In the genomic region with DNA sequence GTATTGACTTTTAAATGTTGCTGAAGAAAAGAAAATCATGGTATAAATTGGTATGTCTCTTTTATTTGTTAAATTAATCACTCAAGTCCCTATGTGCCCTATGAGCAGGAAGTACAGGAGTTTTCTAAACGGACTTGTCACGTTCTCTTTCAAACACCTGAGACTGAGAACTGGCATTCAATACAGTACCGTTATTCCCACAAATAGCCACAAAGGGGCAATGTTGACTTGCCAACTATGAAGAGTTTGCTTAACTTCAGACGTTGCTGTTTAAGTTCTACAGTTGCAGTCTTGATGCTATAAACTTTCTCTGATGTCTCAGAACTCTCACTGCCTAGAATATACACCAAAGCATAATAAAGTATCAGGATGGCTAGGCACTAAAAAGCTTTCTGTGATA, we compare ENCODE assay signal across 9 cellular contexts. TPM values are rescaled to one million over a fixed set of nuclear protein-coding genes. Genes with fewer than 3 reads are reported as not detected.
A peak's percentile ranks its signal among the peaks of the same experiment; 100 is the strongest.
DNase-seq lines count a peak whose midpoint lies in the region; ATAC-seq, FAIRE-seq and TF ChIP-seq lines count a peak whose summit lies in the region.
"Had no signal": no experiment of that assay in that cellular context is flagged by ENCODE, and none has a peak within 500 bp of the region (broad histone marks: within the 10 kb centered on the region; RNA-seq: fewer than 3 reads in every experiment).

No MANE protein-coding gene starts in this region.

- no peaks in the 10 kb centered on the region for H3K36me3 Mint-ChIP-seq in astrocyte (ENCODE audit: low read depth, unreplicated experiment)
- no peaks in the 10 kb centered on the region for H3K36me3 Mint-ChIP-seq in stimulated activated naive B cell treated with anti-CD40 and anti-IgM and Interleukin-4, amounts not matched to agents 10 μg/mL and 1 μg/mL and 100 μg/mL, for 72 hours
- H3K36me3 Mint-ChIP-seq: IgD-negative memory B cell had no signal

- peaks cover 19% of the 10 kb centered on the region for H3K27me3 Mint-ChIP-seq in astrocyte (ENCODE audit: low read depth, unreplicated experiment)
- peaks cover 25 to 37% of the 10 kb centered on the region in 2 donors for H3K27me3 Mint-ChIP-seq in stimulated activated naive B cell treated with anti-CD40 and anti-IgM and Interleukin-4, amounts not matched to agents 10 μg/mL and 1 μg/mL and 100 μg/mL, for 72 hours

- H3K27ac Mint-ChIP-seq in astrocyte (ENCODE audit: unreplicated experiment): no peak overlapping the region
- no peak overlapping the region for H3K27ac Mint-ChIP-seq in stimulated activated naive B cell treated with anti-CD40 and anti-IgM and Interleukin-4, amounts not matched to agents 10 μg/mL and 1 μg/mL and 100 μg/mL, for 72 hours
- H3K27ac Mint-ChIP-seq: IgD-negative memory B cell had no signal

- no peak overlapping the region for H3K4me3 Mint-ChIP-seq in astrocyte (ENCODE audit: unreplicated experiment)
- H3K4me3 Mint-ChIP-seq in stimulated activated naive B cell treated with anti-CD40 and anti-IgM and Interleukin-4, amounts not matched to agents 10 μg/mL and 1 μg/mL and 100 μg/mL, for 72 hours: no peak overlapping the region
- H3K4me3 Mint-ChIP-seq: IgD-negative memory B cell had no signal

- TF ChIP-seq CTCF in astrocyte (IDR thresholded peaks at IDR 0.05; ENCODE audit: insufficient read depth, low read depth, low read length): peak; percentile 47

- H3K9me3 Mint-ChIP-seq in astrocyte (ENCODE audit: unreplicated experiment): no peaks in the 10 kb centered on the region
- no peaks in the 10 kb centered on the region for H3K9me3 Mint-ChIP-seq in stimulated activated naive B cell treated with anti-CD40 and anti-IgM and Interleukin-4, amounts not matched to agents 10 μg/mL and 1 μg/mL and 100 μg/mL, for 72 hours
- H3K9me3 Mint-ChIP-seq: IgD-negative memory B cell had no signal

- H3K4me1 ChIP-seq in astrocyte (ENCODE audit: insufficient read depth, low read length): no peaks in the 10 kb centered on the region

- FAIRE-seq in GM19239 (lab: Jason Lieb, UNC) (no peak), astrocyte (lab: Jason Lieb, UNC) (no peak)

- no peaks in the 10 kb centered on the region for H3K36me3 ChIP-seq in astrocyte (ENCODE audit: insufficient read depth, low read length)

- no peak overlapping the region for H2AFZ ChIP-seq in astrocyte (ENCODE audit: low read depth, low read length)

- H3K4me3 ChIP-seq in astrocyte (ENCODE audit: insufficient read depth, low read depth, low read length): no peak overlapping the region

- H3K4me2 ChIP-seq in astrocyte (ENCODE audit: low read length): no peak overlapping the region

- no peak overlapping the region for H3K9ac ChIP-seq in astrocyte (ENCODE audit: low read length)

- H3K79me2 ChIP-seq in astrocyte (ENCODE audit: insufficient read depth, low read length): no peaks in the 10 kb centered on the region

- no peaks in the 10 kb centered on the region for H3K27me3 ChIP-seq in astrocyte (ENCODE audit: insufficient read depth, low read length)

- DNase-seq in CD1c-positive myeloid dendritic cell (ENCODE audit: extremely low spot score) (peak; percentile 70), GM19239 (ENCODE audit: insufficient read length, low spot score) (peak; percentile 1), NCI-H146 treated with DMSO at 0.1 percent for 48 hours (lab: John Stamatoyannopoulos, UW; ENCODE audit: unreplicated experiment) (peak; percentile 8), astrocyte (ENCODE audit: low read depth) (peak; percentile 11), iPS DF 4.7 (ENCODE audit: extremely low read depth, low spot score) (peak; percentile 56), NCI-H1048 (lab: John Stamatoyannopoulos, UW) (no peak)
- no peak for DNase-seq in stimulated activated naive B cell treated with anti-CD40 and anti-IgM and Interleukin-4, amounts not matched to agents 10 μg/mL and 1 μg/mL and 100 μg/mL, for 72 hours

- H3K9me3 ChIP-seq in astrocyte (ENCODE audit: insufficient read depth, low read depth, low read length): no peaks in the 10 kb centered on the region

- H3K4me1 Mint-ChIP-seq in astrocyte (ENCODE audit: low read depth, unreplicated experiment): peaks cover 2% of the 10 kb centered on the region
- no peaks in the 10 kb centered on the region for H3K4me1 Mint-ChIP-seq in stimulated activated naive B cell treated with anti-CD40 and anti-IgM and Interleukin-4, amounts not matched to agents 10 μg/mL and 1 μg/mL and 100 μg/mL, for 72 hours
- H3K4me1 Mint-ChIP-seq: IgD-negative memory B cell had no signal

- no peak overlapping the region for H3K27ac ChIP-seq in astrocyte (ENCODE audit: low read depth, low read length)

- ATAC-seq in stimulated activated naive B cell treated with anti-CD40 and anti-IgM and Interleukin-4, amounts not matched to agents 10 μg/mL and 1 μg/mL and 100 μg/mL, for 72 hours (replicated peaks): peak; percentile 48 to 60
- ATAC-seq in GM21390 (IDR thresholded peaks at IDR 0.05; ENCODE audit: unreplicated experiment): no peak

- H4K20me1 ChIP-seq in astrocyte (ENCODE audit: insufficient read depth, low read length): no peaks in the 10 kb centered on the region

RNA-seq across cellular contexts. Expression of gene OR56A1, which starts 7.6 kb away (rescaled TPM):
- not detected in 2 replicates for total RNA-seq in astrocyte

RNA-seq across cellular contexts. Expression of gene OR56A4, which starts 16.2 kb away (rescaled TPM):
- not detected in 2 replicates for total RNA-seq in astrocyte

RNA-seq across cellular contexts. Expression of gene OR52L1, which starts 36.2 kb away (rescaled TPM):
- total RNA-seq in astrocyte: not detected in 2 replicates

RNA-seq across cellular contexts. Expression of gene OR56A5, which starts 54.7 kb away (rescaled TPM):
- total RNA-seq in astrocyte: not detected in 2 replicates

Comparison
In these comparisons a context has a peak if more than half of its experiments do, and no peak if none do; other contexts are left out.
1. DNase-seq: peak in CD1c-positive myeloid dendritic cell (single experiment), GM19239 (single experiment), NCI-H146 treated with DMSO at 0.1 percent for 48 hours (single experiment), astrocyte (single experiment) and iPS DF 4.7 (single experiment); none in stimulated activated naive B cell treated with anti-CD40 and anti-IgM and Interleukin-4, amounts not matched to agents 10 μg/mL and 1 μg/mL and 100 μg/mL, for 72 hours (single experiment) and NCI-H1048 (single experiment).